ENCODE assay signal across 8 cellular contexts in genomic region chr4:37825943-37826281, GRCh38. TPM values are rescaled to one million over a fixed set of nuclear protein-coding genes. Genes with fewer than 3 reads are reported as not detected.
DNase-seq lines count a peak whose midpoint lies in the region; ATAC-seq and TF ChIP-seq lines count a peak whose summit lies in the region.

No MANE protein-coding gene starts in this region.

- no peak for DNase-seq in T-helper 2 cell treated with Interferon-gamma antibody and Interleukin-4, amounts not matched to agents 5 μg/mL and 100 μg/mL, for 36 hours (ENCODE audit: low spot score)
- DNase-seq in epithelial cell of proximal tubule (ENCODE audit: low read depth) (peak; percentile 32), nephron progenitor cell (no peak), G401 (ENCODE audit: low spot score) (no peak)

- H3K27ac ChIP-seq in ACC112 (ENCODE audit: low read depth, low read length): peak overlapping the region; percentile 68

- peaks cover 16% of the 10 kb centered on the region for H3K36me3 Mint-ChIP-seq in T-helper 2 cell treated with Interferon-gamma antibody and Interleukin-4, amounts not matched to agents 5 μg/mL and 100 μg/mL, for 36 hours (ENCODE audit: low read depth)
- peaks cover 14% of the 10 kb centered on the region for H3K36me3 Mint-ChIP-seq in nephron progenitor cell (ENCODE audit: low read depth)

- H3K4me1 Mint-ChIP-seq in T-helper 2 cell treated with Interferon-gamma antibody and Interleukin-4, amounts not matched to agents 5 μg/mL and 100 μg/mL, for 36 hours (ENCODE audit: low read depth): peaks cover 40% of the 10 kb centered on the region
- H3K4me1 Mint-ChIP-seq in nephron progenitor cell: peaks cover 45% of the 10 kb centered on the region

- ATAC-seq in GM18907 (IDR thresholded peaks at IDR 0.05; ENCODE audit: unreplicated experiment): peak; percentile 9
- peak; percentile 4 for ATAC-seq in HG03196 (IDR thresholded peaks at IDR 0.05; ENCODE audit: unreplicated experiment)
- ATAC-seq in GM18519 (IDR thresholded peaks at IDR 0.05; ENCODE audit: low FRiP score, unreplicated experiment): no peak

- peaks cover 22% of the 10 kb centered on the region for H3K4me1 ChIP-seq in ACC112 (ENCODE audit: control insufficient read depth, insufficient read depth, low read length, unreplicated experiment)

- H3K4me3 Mint-ChIP-seq in T-helper 2 cell treated with Interferon-gamma antibody and Interleukin-4, amounts not matched to agents 5 μg/mL and 100 μg/mL, for 36 hours: peak overlapping the region; percentile 90
- H3K4me3 Mint-ChIP-seq in nephron progenitor cell: peak overlapping the region; percentile 89

- peak overlapping the region; percentile 90 for H3K4me3 ChIP-seq in ACC112 (ENCODE audit: low read depth, low read length)
- peak overlapping the region; percentile 96 for H3K4me3 ChIP-seq in epithelial cell of proximal tubule (ENCODE audit: low read depth, low read length)

- in situ Hi-C loops in G401 (cut with HindIII; ENCODE audit: low sequenced_read_pairs): no loop called here

- peaks cover 5% of the 10 kb centered on the region for H3K27me3 Mint-ChIP-seq in T-helper 2 cell treated with Interferon-gamma antibody and Interleukin-4, amounts not matched to agents 5 μg/mL and 100 μg/mL, for 36 hours (ENCODE audit: low read depth)
- peaks cover 29% of the 10 kb centered on the region for H3K27me3 Mint-ChIP-seq in nephron progenitor cell (ENCODE audit: low read depth, poor library complexity)

- peaks cover 24% of the 10 kb centered on the region for H3K79me2 ChIP-seq in ACC112 (ENCODE audit: control insufficient read depth, insufficient read depth, low read length, unreplicated experiment)

- peak overlapping the region; percentile 84 for H3K27ac Mint-ChIP-seq in T-helper 2 cell treated with Interferon-gamma antibody and Interleukin-4, amounts not matched to agents 5 μg/mL and 100 μg/mL, for 36 hours
- no peak overlapping the region for H3K27ac Mint-ChIP-seq in nephron progenitor cell

- TF ChIP-seq CTCF in epithelial cell of proximal tubule (conservative IDR thresholded peaks at IDR 0.05; ENCODE audit: low read depth, low read length) (no peak), nephron progenitor cell (IDR thresholded peaks at IDR 0.05) (no peak)

- H3K36me3 ChIP-seq in ACC112 (ENCODE audit: insufficient read depth, low read length): peaks cover 8% of the 10 kb centered on the region

- H2AFZ ChIP-seq in ACC112 (ENCODE audit: low read length, unreplicated experiment): peak overlapping the region; percentile 84

- no peaks in the 10 kb centered on the region for H3K9me3 Mint-ChIP-seq in T-helper 2 cell treated with Interferon-gamma antibody and Interleukin-4, amounts not matched to agents 5 μg/mL and 100 μg/mL, for 36 hours
- peaks cover 5% of the 10 kb centered on the region for H3K9me3 Mint-ChIP-seq in nephron progenitor cell

- H3K27me3 ChIP-seq in ACC112 (ENCODE audit: insufficient read depth, low read length): no peaks in the 10 kb centered on the region

RNA-seq across cellular contexts. Expression of gene PGM2, which starts 0.6 kb away (rescaled TPM):
- total RNA-seq in epithelial cell of proximal tubule: 27.4 and 36.5 TPM in 2 replicates
- total RNA-seq in G401 (2014; rRNA removed; shearing (Covaris generic)): 38.0 and 40.1 TPM in 2 replicates
